In the genomic region with DNA sequence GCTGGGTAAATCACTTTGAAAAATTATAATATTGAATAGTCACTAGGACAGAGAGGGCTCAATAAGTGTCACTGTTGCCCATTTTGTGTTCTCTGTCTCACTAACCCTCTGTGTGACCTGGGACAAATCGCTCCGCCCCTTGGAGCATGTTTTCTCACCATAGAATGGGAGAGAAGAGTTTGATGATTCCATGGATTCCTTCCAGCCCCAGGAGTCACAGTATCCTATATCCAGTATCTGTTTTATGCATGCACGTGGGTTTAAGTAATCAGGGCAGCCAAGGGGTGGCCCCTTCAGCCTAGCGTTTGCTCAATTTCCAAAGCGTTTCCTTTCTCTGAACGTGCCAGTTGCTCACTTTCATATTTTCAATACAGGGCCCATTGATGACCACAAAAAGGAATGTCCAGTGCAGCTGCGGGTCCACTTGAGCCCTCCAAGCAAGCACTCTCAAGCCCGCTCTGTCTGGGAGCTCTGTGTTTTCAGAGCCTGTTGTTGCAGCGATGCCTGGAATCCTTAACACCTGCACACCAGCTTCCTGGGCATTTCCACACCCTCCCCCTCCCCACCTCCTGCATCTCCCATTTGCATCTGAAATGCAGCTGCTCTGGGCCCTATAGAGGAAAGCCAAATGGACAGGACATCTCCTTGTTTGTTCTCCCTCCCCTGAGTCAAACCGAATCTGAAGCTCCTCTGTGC, we compare ENCODE assay signal across 1 cellular context.
TF ChIP-seq lines count a peak whose summit lies in the region.

No MANE protein-coding gene starts in this region.

TF ChIP-seq in WTC11, 78 proteins besides CTCF, POLR2A, EP300 and RAD21 (continued from another document and continues in another):
- no peak for TF ChIP-seq ATF6 (CRISPR knock-in tag; IDR thresholded peaks at IDR 0.05)
- peak; percentile 47; the same call in 1 of the 2 replicates for TF ChIP-seq TP53 (CRISPR knock-in tag; IDR thresholded peaks at IDR 0.05)
- TF ChIP-seq CREM (CRISPR knock-in tag; IDR thresholded peaks at IDR 0.05) = 0 out of 2 replicates have a peak, but pooled peaks have one; percentile 39
- peak; percentile 54; the same call in 1 of the 2 replicates for TF ChIP-seq ZBTB21 (CRISPR knock-in tag; IDR thresholded peaks at IDR 0.05; ENCODE audit: borderline replicate concordance)
- no peak for TF ChIP-seq FOXJ3 (CRISPR knock-in tag; IDR thresholded peaks at IDR 0.05; ENCODE audit: borderline replicate concordance)
- no peak for TF ChIP-seq NFATC4 (CRISPR knock-in tag; IDR thresholded peaks at IDR 0.05)
- TF ChIP-seq, protein P1, sequence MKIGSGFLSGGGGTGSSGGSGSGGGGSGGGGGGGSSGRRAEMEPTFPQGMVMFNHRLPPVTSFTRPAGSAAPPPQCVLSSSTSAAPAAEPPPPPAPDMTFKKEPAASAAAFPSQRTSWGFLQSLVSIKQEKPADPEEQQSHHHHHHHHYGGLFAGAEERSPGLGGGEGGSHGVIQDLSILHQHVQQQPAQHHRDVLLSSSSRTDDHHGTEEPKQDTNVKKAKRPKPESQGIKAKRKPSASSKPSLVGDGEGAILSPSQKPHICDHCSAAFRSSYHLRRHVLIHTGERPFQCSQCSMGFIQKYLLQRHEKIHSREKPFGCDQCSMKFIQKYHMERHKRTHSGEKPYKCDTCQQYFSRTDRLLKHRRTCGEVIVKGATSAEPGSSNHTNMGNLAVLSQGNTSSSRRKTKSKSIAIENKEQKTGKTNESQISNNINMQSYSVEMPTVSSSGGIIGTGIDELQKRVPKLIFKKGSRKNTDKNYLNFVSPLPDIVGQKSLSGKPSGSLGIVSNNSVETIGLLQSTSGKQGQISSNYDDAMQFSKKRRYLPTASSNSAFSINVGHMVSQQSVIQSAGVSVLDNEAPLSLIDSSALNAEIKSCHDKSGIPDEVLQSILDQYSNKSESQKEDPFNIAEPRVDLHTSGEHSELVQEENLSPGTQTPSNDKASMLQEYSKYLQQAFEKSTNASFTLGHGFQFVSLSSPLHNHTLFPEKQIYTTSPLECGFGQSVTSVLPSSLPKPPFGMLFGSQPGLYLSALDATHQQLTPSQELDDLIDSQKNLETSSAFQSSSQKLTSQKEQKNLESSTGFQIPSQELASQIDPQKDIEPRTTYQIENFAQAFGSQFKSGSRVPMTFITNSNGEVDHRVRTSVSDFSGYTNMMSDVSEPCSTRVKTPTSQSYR (CRISPR knock-in tag; IDR thresholded peaks at IDR 0.05) = no peak
- TF ChIP-seq RORB (CRISPR knock-in tag; IDR thresholded peaks at IDR 0.05) = no peak
- TF ChIP-seq EMX1 (CRISPR knock-in tag; IDR thresholded peaks at IDR 0.05) = no peak
- no peak for TF ChIP-seq JAZF1 (CRISPR knock-in tag; IDR thresholded peaks at IDR 0.05)
- no peak for TF ChIP-seq HMGXB4 (CRISPR knock-in tag; IDR thresholded peaks at IDR 0.05)
- TF ChIP-seq, protein P2, sequence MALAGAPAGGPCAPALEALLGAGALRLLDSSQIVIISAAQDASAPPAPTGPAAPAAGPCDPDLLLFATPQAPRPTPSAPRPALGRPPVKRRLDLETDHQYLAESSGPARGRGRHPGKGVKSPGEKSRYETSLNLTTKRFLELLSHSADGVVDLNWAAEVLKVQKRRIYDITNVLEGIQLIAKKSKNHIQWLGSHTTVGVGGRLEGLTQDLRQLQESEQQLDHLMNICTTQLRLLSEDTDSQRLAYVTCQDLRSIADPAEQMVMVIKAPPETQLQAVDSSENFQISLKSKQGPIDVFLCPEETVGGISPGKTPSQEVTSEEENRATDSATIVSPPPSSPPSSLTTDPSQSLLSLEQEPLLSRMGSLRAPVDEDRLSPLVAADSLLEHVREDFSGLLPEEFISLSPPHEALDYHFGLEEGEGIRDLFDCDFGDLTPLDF (CRISPR knock-in tag; IDR thresholded peaks at IDR 0.05) = no peak
- TF ChIP-seq, protein P3, sequence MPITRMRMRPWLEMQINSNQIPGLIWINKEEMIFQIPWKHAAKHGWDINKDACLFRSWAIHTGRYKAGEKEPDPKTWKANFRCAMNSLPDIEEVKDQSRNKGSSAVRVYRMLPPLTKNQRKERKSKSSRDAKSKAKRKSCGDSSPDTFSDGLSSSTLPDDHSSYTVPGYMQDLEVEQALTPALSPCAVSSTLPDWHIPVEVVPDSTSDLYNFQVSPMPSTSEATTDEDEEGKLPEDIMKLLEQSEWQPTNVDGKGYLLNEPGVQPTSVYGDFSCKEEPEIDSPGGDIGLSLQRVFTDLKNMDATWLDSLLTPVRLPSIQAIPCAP (CRISPR knock-in tag; IDR thresholded peaks at IDR 0.05) = no peak
- 0 out of 2 replicates have a peak, but pooled peaks have one; percentile 64 for TF ChIP-seq FOXK1 (CRISPR knock-in tag; IDR thresholded peaks at IDR 0.05)
- no peak for TF ChIP-seq ATF2 (CRISPR knock-in tag; IDR thresholded peaks at IDR 0.05; ENCODE audit: borderline replicate concordance, low read depth)
- TF ChIP-seq, protein P4, sequence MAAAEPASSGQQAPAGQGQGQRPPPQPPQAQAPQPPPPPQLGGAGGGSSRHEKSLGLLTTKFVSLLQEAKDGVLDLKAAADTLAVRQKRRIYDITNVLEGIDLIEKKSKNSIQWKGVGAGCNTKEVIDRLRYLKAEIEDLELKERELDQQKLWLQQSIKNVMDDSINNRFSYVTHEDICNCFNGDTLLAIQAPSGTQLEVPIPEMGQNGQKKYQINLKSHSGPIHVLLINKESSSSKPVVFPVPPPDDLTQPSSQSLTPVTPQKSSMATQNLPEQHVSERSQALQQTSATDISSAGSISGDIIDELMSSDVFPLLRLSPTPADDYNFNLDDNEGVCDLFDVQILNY (CRISPR knock-in tag; IDR thresholded peaks at IDR 0.05) = no peak
- TF ChIP-seq ZNF219 (CRISPR knock-in tag; IDR thresholded peaks at IDR 0.05; ENCODE audit: borderline replicate concordance) = no peak
- 0 out of 2 replicates have a peak, but pooled peaks have one; percentile 26 for TF ChIP-seq MAX (CRISPR knock-in tag; IDR thresholded peaks at IDR 0.05)
- no peak for TF ChIP-seq TEAD4 (CRISPR knock-in tag; IDR thresholded peaks at IDR 0.05)
- TF ChIP-seq PRRX2 (CRISPR knock-in tag; IDR thresholded peaks at IDR 0.05) = no peak
- TF ChIP-seq, protein P5, sequence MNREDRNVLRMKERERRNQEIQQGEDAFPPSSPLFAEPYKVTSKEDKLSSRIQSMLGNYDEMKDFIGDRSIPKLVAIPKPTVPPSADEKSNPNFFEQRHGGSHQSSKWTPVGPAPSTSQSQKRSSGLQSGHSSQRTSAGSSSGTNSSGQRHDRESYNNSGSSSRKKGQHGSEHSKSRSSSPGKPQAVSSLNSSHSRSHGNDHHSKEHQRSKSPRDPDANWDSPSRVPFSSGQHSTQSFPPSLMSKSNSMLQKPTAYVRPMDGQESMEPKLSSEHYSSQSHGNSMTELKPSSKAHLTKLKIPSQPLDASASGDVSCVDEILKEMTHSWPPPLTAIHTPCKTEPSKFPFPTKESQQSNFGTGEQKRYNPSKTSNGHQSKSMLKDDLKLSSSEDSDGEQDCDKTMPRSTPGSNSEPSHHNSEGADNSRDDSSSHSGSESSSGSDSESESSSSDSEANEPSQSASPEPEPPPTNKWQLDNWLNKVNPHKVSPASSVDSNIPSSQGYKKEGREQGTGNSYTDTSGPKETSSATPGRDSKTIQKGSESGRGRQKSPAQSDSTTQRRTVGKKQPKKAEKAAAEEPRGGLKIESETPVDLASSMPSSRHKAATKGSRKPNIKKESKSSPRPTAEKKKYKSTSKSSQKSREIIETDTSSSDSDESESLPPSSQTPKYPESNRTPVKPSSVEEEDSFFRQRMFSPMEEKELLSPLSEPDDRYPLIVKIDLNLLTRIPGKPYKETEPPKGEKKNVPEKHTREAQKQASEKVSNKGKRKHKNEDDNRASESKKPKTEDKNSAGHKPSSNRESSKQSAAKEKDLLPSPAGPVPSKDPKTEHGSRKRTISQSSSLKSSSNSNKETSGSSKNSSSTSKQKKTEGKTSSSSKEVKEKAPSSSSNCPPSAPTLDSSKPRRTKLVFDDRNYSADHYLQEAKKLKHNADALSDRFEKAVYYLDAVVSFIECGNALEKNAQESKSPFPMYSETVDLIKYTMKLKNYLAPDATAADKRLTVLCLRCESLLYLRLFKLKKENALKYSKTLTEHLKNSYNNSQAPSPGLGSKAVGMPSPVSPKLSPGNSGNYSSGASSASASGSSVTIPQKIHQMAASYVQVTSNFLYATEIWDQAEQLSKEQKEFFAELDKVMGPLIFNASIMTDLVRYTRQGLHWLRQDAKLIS (CRISPR knock-in tag; IDR thresholded peaks at IDR 0.05; ENCODE audit: borderline replicate concordance) = no peak
- no peak for TF ChIP-seq MLX (CRISPR knock-in tag; IDR thresholded peaks at IDR 0.05)
- no peak for TF ChIP-seq ATF3 (CRISPR knock-in tag; conservative IDR thresholded peaks at IDR 0.05)
- no peak for TF ChIP-seq ZNF671 (CRISPR knock-in tag; IDR thresholded peaks at IDR 0.05)
- no peak for TF ChIP-seq CREB1 (CRISPR knock-in tag; IDR thresholded peaks at IDR 0.05)
- TF ChIP-seq, protein P6, sequence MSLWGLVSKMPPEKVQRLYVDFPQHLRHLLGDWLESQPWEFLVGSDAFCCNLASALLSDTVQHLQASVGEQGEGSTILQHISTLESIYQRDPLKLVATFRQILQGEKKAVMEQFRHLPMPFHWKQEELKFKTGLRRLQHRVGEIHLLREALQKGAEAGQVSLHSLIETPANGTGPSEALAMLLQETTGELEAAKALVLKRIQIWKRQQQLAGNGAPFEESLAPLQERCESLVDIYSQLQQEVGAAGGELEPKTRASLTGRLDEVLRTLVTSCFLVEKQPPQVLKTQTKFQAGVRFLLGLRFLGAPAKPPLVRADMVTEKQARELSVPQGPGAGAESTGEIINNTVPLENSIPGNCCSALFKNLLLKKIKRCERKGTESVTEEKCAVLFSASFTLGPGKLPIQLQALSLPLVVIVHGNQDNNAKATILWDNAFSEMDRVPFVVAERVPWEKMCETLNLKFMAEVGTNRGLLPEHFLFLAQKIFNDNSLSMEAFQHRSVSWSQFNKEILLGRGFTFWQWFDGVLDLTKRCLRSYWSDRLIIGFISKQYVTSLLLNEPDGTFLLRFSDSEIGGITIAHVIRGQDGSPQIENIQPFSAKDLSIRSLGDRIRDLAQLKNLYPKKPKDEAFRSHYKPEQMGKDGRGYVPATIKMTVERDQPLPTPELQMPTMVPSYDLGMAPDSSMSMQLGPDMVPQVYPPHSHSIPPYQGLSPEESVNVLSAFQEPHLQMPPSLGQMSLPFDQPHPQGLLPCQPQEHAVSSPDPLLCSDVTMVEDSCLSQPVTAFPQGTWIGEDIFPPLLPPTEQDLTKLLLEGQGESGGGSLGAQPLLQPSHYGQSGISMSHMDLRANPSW (CRISPR knock-in tag; conservative IDR thresholded peaks at IDR 0.05; ENCODE audit: low read depth) = no peak
- TF ChIP-seq FOXP1 (CRISPR knock-in tag; IDR thresholded peaks at IDR 0.05; ENCODE audit: borderline replicate concordance) = 0 out of 2 replicates have a peak, but pooled peaks have one; percentile 57
- no peak for TF ChIP-seq IRF2 (CRISPR knock-in tag; IDR thresholded peaks at IDR 0.05; ENCODE audit: borderline replicate concordance, low read depth)
- TF ChIP-seq USF2 (CRISPR knock-in tag; IDR thresholded peaks at IDR 0.05) = peak; percentile 33; the same call in 1 of the 2 replicates
